ENCODE assay signal across 18 cellular contexts in the genomic region with DNA sequence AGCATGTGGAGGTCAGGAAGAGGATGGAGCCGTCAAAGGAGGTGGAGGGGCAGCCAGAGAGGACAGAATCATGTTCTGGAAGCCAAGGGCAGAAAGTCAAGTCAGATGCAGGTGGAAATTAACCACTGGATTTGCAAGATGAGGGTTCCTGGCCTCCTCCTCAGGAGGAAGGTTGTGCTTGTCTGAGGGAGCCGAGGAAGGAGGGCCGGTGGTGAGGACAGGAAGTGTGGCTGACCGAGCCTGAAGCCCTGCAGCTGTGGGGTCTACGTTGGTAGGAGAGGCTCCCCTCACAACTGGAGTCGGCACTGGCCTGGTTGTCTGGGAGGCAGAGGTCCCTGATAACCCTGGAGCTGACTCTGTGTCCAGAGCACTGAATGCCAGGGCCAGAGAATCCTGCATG. TPM values are rescaled to one million over a fixed set of nuclear protein-coding genes. Genes with fewer than 3 reads are reported as not detected.
DNase-seq lines count a peak whose midpoint lies in the region; ATAC-seq, FAIRE-seq and TF ChIP-seq lines count a peak whose summit lies in the region.
"Had no signal": no experiment of that assay in that cellular context is flagged by ENCODE, and none has a peak within 500 bp of the region (broad histone marks: within the 10 kb centered on the region; RNA-seq: fewer than 3 reads in every experiment).

No MANE protein-coding gene starts in this region.

- H3K14ac ChIP-seq in H1 (ENCODE audit: insufficient read length) = no peak overlapping the region

- no peak for FAIRE-seq in H1 (lab: Jason Lieb, UNC)

- POLR2A ChIA-PET in H1 (lab: Charles Lee; ENCODE audit: partially characterized antibody) = interaction anchor here (0.6 to 2.3 kb wide), 5 partner anchors 18 to 266 kb away, joined by 3 to 16 read pairs (median 5); a partner anchor contains a TSS

- H3K18ac ChIP-seq in H1 (ENCODE audit: extremely low read depth, low read length) = no peak overlapping the region

- no peak overlapping the region for H3K23ac ChIP-seq in H1 (ENCODE audit: insufficient read length)

- H3K23me2 ChIP-seq in H1 (ENCODE audit: low read depth, low read length) = no peaks in the 10 kb centered on the region; the same call in 1 of the 2 replicates

- H4K8ac ChIP-seq in H1 (ENCODE audit: extremely low read depth, insufficient read depth, low read length) = peak overlapping the region; percentile 31; the same call in 1 of the 2 replicates

- H3K36me3 ChIP-seq in DOHH2 (ENCODE audit: control insufficient read depth, low read length) (peaks cover 39% of the 10 kb centered on the region), H1 (ENCODE audit: control insufficient read depth in 2 of 4, insufficient read depth in 4 of 4, low read length in 3 of 4) (peaks cover 7 to 53% (median 24%) of the 10 kb centered on the region in 4 experiments)

- no peak overlapping the region for H3K56ac ChIP-seq in H1 (replicated peaks; ENCODE audit: insufficient read length, low read depth, low read length)

- H3K27ac ChIP-seq in DOHH2 (ENCODE audit: low read depth, low read length) (peak overlapping the region; percentile 89), H1 (ENCODE audit: low read depth, low read length) (no peak overlapping the region)

- H2BK20ac ChIP-seq in H1 (ENCODE audit: low read length) = no peak overlapping the region

- peak; percentile 78 for DNase-seq in NAMALWA (ENCODE audit: low spot score)
- no peak for DNase-seq in H1 (ENCODE audit: low read depth in 1 of 2, low spot score in 2 of 2)
- DNase-seq in RKO (ENCODE audit: low spot score) = no peak
- DNase-seq: DMS79 treated with DMSO at 0.1 percent for 48 hours, HCEC 1CT, NCI-H1092, NCI-H1694, NCI-H524 treated with DMSO at 0.1 percent for 48 hours, SHP77 had no signal

- H3K79me1 ChIP-seq in H1 (ENCODE audit: low read depth, low read length) = no peaks in the 10 kb centered on the region

- CTCF ChIA-PET in H1 (lab: Charles Lee; ENCODE audit: partially characterized antibody) = interaction anchor here (1.0 to 2.0 kb wide), 6 partner anchors 13 to 76 kb away, joined by 3 to 7 read pairs (median 3); a partner anchor contains a TSS

- TF ChIP-seq POLR2A in H1 (IDR thresholded peaks at IDR 0.05; ENCODE audit: control extremely low read depth in 1 of 2, low read depth in 2 of 2, low read length in 2 of 2) = no peak

- no peak overlapping the region for H4K91ac ChIP-seq in H1 (replicated peaks; ENCODE audit: insufficient read length, low read length)

- no peak for TF ChIP-seq RAD21 in H1 (IDR thresholded peaks at IDR 0.05 in 1 of 2, conservative IDR thresholded peaks at IDR 0.05 in 1 of 2; ENCODE audit: low read depth in 2 of 2, low read length in 2 of 2)

- H2BK15ac ChIP-seq in H1 (ENCODE audit: low read length) = no peak overlapping the region

- WGBS in H1 (ENCODE audit: extremely low coverage in 1 of 2, insufficient coverage in 1 of 2, insufficient read length in 1 of 2, insufficient replicate concordance in 2 of 2, low coverage in 1 of 2, low lambda C conversion rate in 2 of 2, missing lambda C conversion rate in 1 of 2), 2 experiments = 93% methylated on average over 6 of the region's 6 CpGs; no CpG with 5 or more reads in 1 of the 2 experiments

- H3K9me2 ChIP-seq in DOHH2 (replicated peaks; ENCODE audit: control insufficient read depth, low read length) = no peaks in the 10 kb centered on the region
- H3K9me2 ChIP-seq: SK-N-SH had no signal

- H3K27me3 ChIP-seq in DOHH2 (ENCODE audit: control insufficient read depth, low read length) (no peaks in the 10 kb centered on the region), H1 (replicated peaks in 1 of 4; ENCODE audit: control insufficient read depth in 3 of 4, extremely low read depth in 1 of 4, insufficient read depth in 3 of 4, low read length in 3 of 4) (no peaks in the 10 kb centered on the region)
- H3K27me3 ChIP-seq: Peyer's patch had no signal

- H3K4me3 ChIP-seq in DOHH2 (ENCODE audit: low read length) = peak overlapping the region; percentile 66
- no peak overlapping the region for H3K4me3 ChIP-seq in H1 (ENCODE audit: extremely low read depth in 1 of 4, insufficient read depth in 2 of 4, low read depth in 3 of 4, low read length in 4 of 4)
- H3K4me3 ChIP-seq: Peyer's patch had no signal

- H4K20me1 ChIP-seq in DOHH2 (ENCODE audit: control insufficient read depth, insufficient read depth, low read depth, low read length) = no peaks in the 10 kb centered on the region
- peaks cover 0 to 9% of the 10 kb centered on the region in 2 experiments for H4K20me1 ChIP-seq in H1 (replicated peaks in 1 of 2; ENCODE audit: control insufficient read depth in 1 of 2, insufficient read depth in 2 of 2, low read length in 2 of 2)

- H3K79me2 ChIP-seq in DOHH2 (ENCODE audit: control insufficient read depth, low read length) (no peaks in the 10 kb centered on the region), H1 (ENCODE audit: control insufficient read depth in 1 of 2, insufficient read depth in 2 of 2, low read length in 2 of 2) (no peaks in the 10 kb centered on the region)

- no peak overlapping the region for H3K4ac ChIP-seq in H1 (replicated peaks; ENCODE audit: insufficient read length, low read depth, low read length)

- H3K4me1 ChIP-seq in DOHH2 (ENCODE audit: control insufficient read depth, low read length) = peaks cover 23% of the 10 kb centered on the region
- no peaks in the 10 kb centered on the region for H3K4me1 ChIP-seq in H1 (replicated peaks in 1 of 4; ENCODE audit: control insufficient read depth in 3 of 4, insufficient read depth in 4 of 4, low read length in 3 of 4)
- H3K4me1 ChIP-seq: Peyer's patch had no signal

- H2BK5ac ChIP-seq in H1 (ENCODE audit: low read depth, low read length) = no peak overlapping the region

- TF ChIP-seq CTCF in DOHH2 (IDR thresholded peaks at IDR 0.05; ENCODE audit: low read depth, low read length, poor library complexity, severe bottlenecking) (no peak), H1 (IDR thresholded peaks at IDR 0.05; ENCODE audit: control extremely low read depth in 1 of 3, insufficient read depth in 1 of 3, low read depth in 1 of 3, low read length in 3 of 3) (no peak)

- no peaks in the 10 kb centered on the region for H3K9me3 ChIP-seq in DOHH2 (ENCODE audit: control insufficient read depth, insufficient read depth, low read length)
- H3K9me3 ChIP-seq in H1 (ENCODE audit: insufficient read depth in 2 of 2, low read depth in 1 of 2, low read length in 1 of 2) = no peaks in the 10 kb centered on the region
- H3K9me3 ChIP-seq: Peyer's patch, SK-N-SH had no signal

- ATAC-seq in HG02938 (IDR thresholded peaks at IDR 0.05; ENCODE audit: unreplicated experiment) (no peak), GM21367 (IDR thresholded peaks at IDR 0.05; ENCODE audit: unreplicated experiment) (no peak), GM18520 (IDR thresholded peaks at IDR 0.05; ENCODE audit: unreplicated experiment) (no peak)

- H3K9ac ChIP-seq in H1 (replicated peaks in 1 of 4; ENCODE audit: extremely low read depth in 1 of 4, low read depth in 3 of 4, low read length in 3 of 4) = no peak overlapping the region
- H3K9ac ChIP-seq: SK-N-SH had no signal

- H3F3A ChIP-seq in DOHH2 (ENCODE audit: control insufficient read depth, insufficient read depth) = peaks cover 8% of the 10 kb centered on the region; the same call in 1 of the 2 replicates

- no peak overlapping the region for H2BK120ac ChIP-seq in H1 (replicated peaks; ENCODE audit: low read depth, low read length)

- H2AFZ ChIP-seq in H1 (ENCODE audit: low read length) = no peak overlapping the region

- H2AK5ac ChIP-seq in H1 (ENCODE audit: low read depth, low read length) = no peak overlapping the region

- H3K4me2 ChIP-seq in DOHH2 (ENCODE audit: low read length) (peak overlapping the region; percentile 74), H1 (ENCODE audit: insufficient read depth in 1 of 2, low read depth in 2 of 2, low read length in 2 of 2) (no peak overlapping the region)
- H3K4me2 ChIP-seq: SK-N-SH had no signal

- no peak for TF ChIP-seq EP300 in H1 (IDR thresholded peaks at IDR 0.05; ENCODE audit: borderline replicate concordance in 1 of 2, low read depth in 2 of 2, low read length in 2 of 2)

- H4K5ac ChIP-seq in H1 (ENCODE audit: insufficient read length, low read depth, low read length) = no peak overlapping the region

- no peak overlapping the region for H2BK12ac ChIP-seq in H1 (ENCODE audit: low read depth, low read length)

RNA-seq across cellular contexts. Expression of a gene that starts 15.4 kb away (rescaled TPM):
- 2.2 and 2.7 TPM in 2 replicates for total RNA-seq in H1 (2021; fragmentation: NEBNext Ultra II Directional; extraction: Animal tissue kit (Norgen Biotek cat#: 25700))
- 2.8 and 2.9 TPM in 2 replicates for polyA plus RNA-seq in H1 (2011; rRNA removed)
- 2.7 TPM for polyA plus RNA-seq in H1 (2011; cell fraction: cytosol; rRNA removed)
- 3.1 TPM for polyA plus RNA-seq in H1 (2011; cell fraction: nucleus; rRNA removed)
- 2.0 to 3.1 TPM (median 2.4 TPM) in 4 replicates for polyA plus RNA-seq in H1 (2012, experiment 1 of 2)
- polyA plus RNA-seq in H1 (2012, experiment 2 of 2) = 1.7 TPM
- polyA plus RNA-seq in H1 (2013, experiment 1 of 2) = 1.2 TPM
- polyA plus RNA-seq in H1 (2013, experiment 2 of 2) = 1.2 TPM
- polyA minus RNA-seq in H1 (2011; rRNA and poly(A)+ RNA removed) = 0.34 and 0.35 TPM in 2 replicates
- polyA minus RNA-seq in H1 (2011; cell fraction: cytosol; rRNA and poly(A)+ RNA removed) = 1.8 TPM
- polyA minus RNA-seq in H1 (2011; cell fraction: nucleus; rRNA and poly(A)+ RNA removed) = 0.60 TPM
- total RNA-seq: T-helper 1 cell treated with Interleukin-12 subunit alpha and Interleukin-12 subunit beta and Interleukin-4 antibody, amounts not matched to agents 30 ng/mL and 1 ng/mL, for 36 hours had no signal
- polyA plus RNA-seq: BJ had no signal

RNA-seq across cellular contexts. Expression of a gene that starts 18.0 kb away (rescaled TPM):
- 106 and 111 TPM in 2 replicates for total RNA-seq in H1 (2021; fragmentation: NEBNext Ultra II Directional; extraction: Animal tissue kit (Norgen Biotek cat#: 25700))
- 121 and 178 TPM in 2 replicates for polyA plus RNA-seq in H1 (2011; rRNA removed)
- 123 TPM for polyA plus RNA-seq in H1 (2011; cell fraction: cytosol; rRNA removed)
- polyA plus RNA-seq in H1 (2011; cell fraction: nucleus; rRNA removed) = 169 TPM
- polyA plus RNA-seq in H1 (2012, experiment 1 of 2) = 73.9 to 148 TPM (median 121 TPM) in 4 replicates
- polyA plus RNA-seq in H1 (2012, experiment 2 of 2) = 138 TPM
- polyA plus RNA-seq in H1 (2013, experiment 1 of 2) = 142 TPM
- 150 TPM for polyA plus RNA-seq in H1 (2013, experiment 2 of 2)
- polyA minus RNA-seq in H1 (2011; rRNA and poly(A)+ RNA removed) = 53.0 and 53.5 TPM in 2 replicates
- polyA minus RNA-seq in H1 (2011; cell fraction: cytosol; rRNA and poly(A)+ RNA removed) = 75.7 TPM
- 48.9 TPM for polyA minus RNA-seq in H1 (2011; cell fraction: nucleus; rRNA and poly(A)+ RNA removed)

RNA-seq across cellular contexts. Expression of a gene that starts 19.5 kb away (rescaled TPM):
- total RNA-seq in H1 (2021; fragmentation: NEBNext Ultra II Directional; extraction: Animal tissue kit (Norgen Biotek cat#: 25700)) = 1.0 and 1.1 TPM in 2 replicates
- polyA plus RNA-seq in H1 (2011; rRNA removed) = 0.95 and 1.8 TPM in 2 replicates
- 1.8 TPM for polyA plus RNA-seq in H1 (2011; cell fraction: cytosol; rRNA removed)
- 3.1 TPM for polyA plus RNA-seq in H1 (2011; cell fraction: nucleus; rRNA removed)
- 0.52 to 1.6 TPM (median 1.1 TPM) in 4 replicates for polyA plus RNA-seq in H1 (2012, experiment 1 of 2)
- polyA plus RNA-seq in H1 (2012, experiment 2 of 2) = 0.42 TPM
- 0.69 TPM for polyA plus RNA-seq in H1 (2013, experiment 1 of 2)
- polyA plus RNA-seq in H1 (2013, experiment 2 of 2) = 0.70 TPM
- polyA minus RNA-seq in H1 (2011; rRNA and poly(A)+ RNA removed) = 1.6 and 1.9 TPM in 2 replicates
- not detected for polyA minus RNA-seq in H1 (2011; cell fraction: cytosol; rRNA and poly(A)+ RNA removed)
- polyA minus RNA-seq in H1 (2011; cell fraction: nucleus; rRNA and poly(A)+ RNA removed) = 0.30 TPM
- total RNA-seq: M059J; Peyer's patch; T-helper 1 cell treated with Interleukin-12 subunit alpha and Interleukin-12 subunit beta and Interleukin-4 antibody, amounts not matched to agents 30 ng/mL and 1 ng/mL, for 36 hours had no signal

RNA-seq across cellular contexts. Expression of a gene that starts 36.6 kb away (rescaled TPM):
- 257 and 295 TPM in 2 replicates for total RNA-seq in H1 (2021; fragmentation: NEBNext Ultra II Directional; extraction: Animal tissue kit (Norgen Biotek cat#: 25700))
- polyA plus RNA-seq in H1 (2011; rRNA removed) = 346 and 750 TPM in 2 replicates
- polyA plus RNA-seq in H1 (2011; cell fraction: cytosol; rRNA removed) = 281 TPM
- 369 TPM for polyA plus RNA-seq in H1 (2011; cell fraction: nucleus; rRNA removed)
- polyA plus RNA-seq in H1 (2012, experiment 1 of 2) = 346 to 545 TPM (median 505 TPM) in 4 replicates
- 448 TPM for polyA plus RNA-seq in H1 (2012, experiment 2 of 2)
- 121 TPM for polyA plus RNA-seq in H1 (2013, experiment 1 of 2)
- 128 TPM for polyA plus RNA-seq in H1 (2013, experiment 2 of 2)
- 70.9 and 97.6 TPM in 2 replicates for polyA minus RNA-seq in H1 (2011; rRNA and poly(A)+ RNA removed)
- polyA minus RNA-seq in H1 (2011; cell fraction: cytosol; rRNA and poly(A)+ RNA removed) = 127 TPM
- polyA minus RNA-seq in H1 (2011; cell fraction: nucleus; rRNA and poly(A)+ RNA removed) = 125 TPM

RNA-seq across cellular contexts. Expression of a gene that starts 45.9 kb away (rescaled TPM):
- total RNA-seq in H1 (2021; fragmentation: NEBNext Ultra II Directional; extraction: Animal tissue kit (Norgen Biotek cat#: 25700)) = 12.8 and 14.0 TPM in 2 replicates
- polyA plus RNA-seq in H1 (2011; rRNA removed) = 4.1 and 8.6 TPM in 2 replicates
- 10.3 TPM for polyA plus RNA-seq in H1 (2011; cell fraction: cytosol; rRNA removed)
- polyA plus RNA-seq in H1 (2011; cell fraction: nucleus; rRNA removed) = 11.4 TPM
- 12.1 to 14.4 TPM (median 13.1 TPM) in 4 replicates for polyA plus RNA-seq in H1 (2012, experiment 1 of 2)
- polyA plus RNA-seq in H1 (2012, experiment 2 of 2) = 11.5 TPM
- polyA plus RNA-seq in H1 (2013, experiment 1 of 2) = 12.9 TPM
- polyA plus RNA-seq in H1 (2013, experiment 2 of 2) = 13.2 TPM
- polyA minus RNA-seq in H1 (2011; rRNA and poly(A)+ RNA removed) = 3.2 and 4.8 TPM in 2 replicates
- polyA minus RNA-seq in H1 (2011; cell fraction: cytosol; rRNA and poly(A)+ RNA removed) = 5.7 TPM
- 19.5 TPM for polyA minus RNA-seq in H1 (2011; cell fraction: nucleus; rRNA and poly(A)+ RNA removed)
